ENCODE assay signal across 8 cellular contexts in genomic region chr10:69092959-69093850, GRCh38. TPM values are rescaled to one million over a fixed set of nuclear protein-coding genes. Genes with fewer than 3 reads are reported as not detected.
A peak's percentile ranks its signal among the peaks of the same experiment; 100 is the strongest.
DNase-seq lines count a peak whose midpoint lies in the region; ATAC-seq and TF ChIP-seq lines count a peak whose summit lies in the region.

No MANE protein-coding gene starts in this region.

- CTCF ChIA-PET in Calu3 (lab: Charles Lee): interaction anchor here (1.1 to 5.4 kb wide), 4 partner anchors 86 to 129 kb away, joined by 3 to 45 read pairs (median 4); partner anchors contain the start of gene KIFBP

- no peaks in the 10 kb centered on the region for H3K36me3 Mint-ChIP-seq in Calu3 (ENCODE audit: insufficient read depth, unreplicated experiment)
- no peaks in the 10 kb centered on the region for H3K36me3 Mint-ChIP-seq in chondrocyte (ENCODE audit: low read depth)

- TF ChIP-seq CTCF in Calu3 (IDR thresholded peaks at IDR 0.05; ENCODE audit: unreplicated experiment) (peak; percentile 67), chondrocyte (IDR thresholded peaks at IDR 0.05) (peak; percentile 93)

- H3K27me3 Mint-ChIP-seq in Calu3 (ENCODE audit: unreplicated experiment) (no peaks in the 10 kb centered on the region), chondrocyte (ENCODE audit: low read depth) (no peaks in the 10 kb centered on the region)

- H3K9me3 Mint-ChIP-seq in Calu3 (ENCODE audit: low read depth, unreplicated experiment) (no peaks in the 10 kb centered on the region), chondrocyte (ENCODE audit: low read depth) (no peaks in the 10 kb centered on the region)

- peak; percentile 29 for ATAC-seq in HG02763 (IDR thresholded peaks at IDR 0.05; ENCODE audit: unreplicated experiment)
- peak; percentile 49 for ATAC-seq in activated CD4-positive, CD25-positive, alpha-beta regulatory T cell treated with anti-CD3 and anti-CD28 coated beads, Interleukin-2, amount 50 U/mL, for 24 hours
- ATAC-seq in left lobe of liver: peak; percentile 94
- ATAC-seq in GM18870 (IDR thresholded peaks at IDR 0.05; ENCODE audit: unreplicated experiment): no peak

- DNase-seq in Calu3 (peak; percentile 87), NCI-H345 (lab: John Stamatoyannopoulos, UW) (peak; percentile 53), chondrocyte (ENCODE audit: low spot score) (no peak), left lobe of liver (ENCODE audit: low spot score) (peak; percentile 65)
- peak; percentile 61 to 82 (median 70) for DNase-seq in stimulated activated CD4-positive, alpha-beta T cell treated with anti-CD3 and anti-CD28 coated beads, TNF-alpha, amount 100 ng/mL, for 24 hours (ENCODE audit: low read depth in 3 of 3)

- H3K4me1 Mint-ChIP-seq in Calu3 (ENCODE audit: low read depth, unreplicated experiment) (no peaks in the 10 kb centered on the region), chondrocyte (ENCODE audit: low read depth) (peaks cover 37% of the 10 kb centered on the region)

- intact Hi-C loops in Calu3 (cut with micrococcal nuclease; ENCODE audit: unreplicated experiment): loop anchor here (1.0 to 2.0 kb wide), 2 partner anchors 30 to 88 kb away; no protein-coding TSS in a partner anchor

- BruUV-seq in Calu3 (replicated peaks; lab: Mats Ljungman, UMichigan): no TSS peak

- H3K27ac Mint-ChIP-seq in Calu3 (ENCODE audit: unreplicated experiment) (peak overlapping the region; percentile 8), chondrocyte (ENCODE audit: unreplicated experiment) (no peak overlapping the region)

- no peak overlapping the region for H3K4me3 Mint-ChIP-seq in Calu3 (ENCODE audit: low read depth, unreplicated experiment)
- no peak overlapping the region for H3K4me3 Mint-ChIP-seq in chondrocyte (ENCODE audit: unreplicated experiment)

RNA-seq across cellular contexts. Expression of gene SRGN, which starts 5.3 kb away (rescaled TPM):
- total RNA-seq in Calu3 (2022) (not detected in 2 replicates), chondrocyte (10.3 to 16.1 TPM (median 16.0 TPM) in 3 replicates), left lobe of liver (29.1 TPM)

RNA-seq across cellular contexts. Expression of gene VPS26A, which starts 30.8 kb away (rescaled TPM):
- total RNA-seq in Calu3 (2022): 77.1 and 80.3 TPM in 2 replicates
- 51.7 to 66.3 TPM (median 61.6 TPM) in 3 replicates for total RNA-seq in chondrocyte
- 15.1 TPM for total RNA-seq in left lobe of liver

Comparison
In these comparisons a context has a peak if more than half of its experiments do, and no peak if none do; other contexts are left out.
1. RNA of gene SRGN, which starts 5.3 kb away (total RNA-seq): 29.1 TPM in left lobe of liver (single experiment) and 10.3 to 16.1 TPM in chondrocyte; not detected in Calu3; every median in the first group is over 10 times any median in the second.